In the genomic region with DNA sequence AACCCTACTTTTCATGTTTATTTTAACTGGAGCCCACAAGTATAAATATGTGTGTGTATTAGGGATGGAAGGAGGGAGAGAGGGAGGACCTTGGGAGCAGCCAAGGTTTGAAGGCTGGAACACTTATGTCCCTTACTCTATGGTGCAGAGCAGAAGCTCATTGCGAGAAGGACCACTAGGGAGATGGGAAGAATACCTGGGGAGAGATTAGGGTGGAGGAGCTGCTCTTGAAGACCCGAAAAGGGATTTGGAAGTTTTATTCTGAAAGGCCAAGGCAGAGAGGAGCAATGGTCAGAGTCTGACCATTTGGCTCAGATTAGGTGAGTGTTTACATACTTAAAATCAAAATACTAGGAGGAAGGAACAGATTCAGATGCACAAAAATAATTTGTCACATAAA, we compare ENCODE assay signal across 22 cellular contexts. TPM values are rescaled to one million over a fixed set of nuclear protein-coding genes. Genes with fewer than 3 reads are reported as not detected.
A peak's percentile ranks its signal among the peaks of the same experiment; 100 is the strongest.
DNase-seq lines count a peak whose midpoint lies in the region; ATAC-seq and TF ChIP-seq lines count a peak whose summit lies in the region.
"Had no signal": no experiment of that assay in that cellular context is flagged by ENCODE, and none has a peak within 500 bp of the region (broad histone marks: within the 10 kb centered on the region; RNA-seq: fewer than 3 reads in every experiment).

No MANE protein-coding gene starts in this region.

- no peak for ATAC-seq in natural killer cell treated with Interleukin-12 subunit alpha and Interleukin-12 subunit beta and Interleukin-15 and Interleukin-18, amount 100 ng/mL, for 72 hours
- no peak for ATAC-seq in GM21528 (IDR thresholded peaks at IDR 0.05; ENCODE audit: low FRiP score, unreplicated experiment)

- no peaks in the 10 kb centered on the region for H3K79me1 ChIP-seq in H9 (ENCODE audit: insufficient read depth, low read depth, low read length, poor library complexity, severe bottlenecking)

- H4K91ac ChIP-seq in H9 (ENCODE audit: insufficient read length, low read depth, low read length) = no peak overlapping the region

- H3K4ac ChIP-seq in H9 (ENCODE audit: low read depth, low read length) = no peak overlapping the region

- peak; percentile 4 for DNase-seq in T-helper 2 cell treated with Interferon-gamma antibody and Interleukin-4, amounts not matched to agents 5 μg/mL and 100 μg/mL, for 36 hours (ENCODE audit: low spot score)
- DNase-seq in T-helper 2 cell (no peak), H9 (no peak), osteoblast (ENCODE audit: insufficient read length, low spot score, missing footprints) (no peak)
- no peak for DNase-seq in activated naive CD8-positive, alpha-beta T cell treated with anti-CD3 and anti-CD28 coated beads for 36 hours
- no peak for DNase-seq in natural killer cell treated with Interleukin-12 subunit alpha and Interleukin-12 subunit beta and Interleukin-15 and Interleukin-18, amount 100 ng/mL, for 72 hours (ENCODE audit: low spot score)
- DNase-seq: 8988T, foreskin fibroblast, Kasumi-1, NCI-H1105 treated with DMSO at 0.1 percent for 48 hours, NCI-H524 treated with DMSO at 0.1 percent for 48 hours, sigmoid colon, SW 1271 had no signal

- no peak overlapping the region for H2BK20ac ChIP-seq in H9 (ENCODE audit: low read depth, low read length, poor library complexity, severe bottlenecking)

- H3K9ac ChIP-seq in H9 (ENCODE audit: extremely low read depth, insufficient read length, low read length) = no peak overlapping the region
- H3K9ac ChIP-seq: parathyroid adenoma had no signal

- no peak overlapping the region for H3K18ac ChIP-seq in H9 (ENCODE audit: insufficient read length, low read depth, low read length)

- H2BK15ac ChIP-seq in H9 (ENCODE audit: low read depth, low read length) = no peak overlapping the region

- H3K9me3 Mint-ChIP-seq in T-helper 2 cell treated with Interferon-gamma antibody and Interleukin-4, amounts not matched to agents 5 μg/mL and 100 μg/mL, for 36 hours = no peaks in the 10 kb centered on the region
- H3K9me3 Mint-ChIP-seq in activated naive CD8-positive, alpha-beta T cell treated with anti-CD3 and anti-CD28 coated beads for 36 hours = no peaks in the 10 kb centered on the region
- no peaks in the 10 kb centered on the region for H3K9me3 Mint-ChIP-seq in natural killer cell treated with Interleukin-12 subunit alpha and Interleukin-12 subunit beta and Interleukin-15 and Interleukin-18, amount 100 ng/mL, for 72 hours
- no peaks in the 10 kb centered on the region for H3K9me3 Mint-ChIP-seq in H9

- no peak overlapping the region for H2AK5ac ChIP-seq in H9 (ENCODE audit: insufficient read length, low read length)

- H3K23me2 ChIP-seq in H9 (ENCODE audit: insufficient read length, low read depth, low read length, poor library complexity, severe bottlenecking) = no peaks in the 10 kb centered on the region

- H3K27me3 ChIP-seq in H9 (ENCODE audit: insufficient read depth, low read length) (no peaks in the 10 kb centered on the region), osteoblast (ENCODE audit: insufficient read depth, low read length) (peaks cover 3% of the 10 kb centered on the region)
- H3K27me3 ChIP-seq: hepatocyte, sigmoid colon had no signal

- peak overlapping the region; percentile 89 for H3K4me3 Mint-ChIP-seq in T-helper 2 cell treated with Interferon-gamma antibody and Interleukin-4, amounts not matched to agents 5 μg/mL and 100 μg/mL, for 36 hours
- H3K4me3 Mint-ChIP-seq in activated naive CD8-positive, alpha-beta T cell treated with anti-CD3 and anti-CD28 coated beads for 36 hours = peak overlapping the region; percentile 78
- peak overlapping the region; percentile 92 for H3K4me3 Mint-ChIP-seq in natural killer cell treated with Interleukin-12 subunit alpha and Interleukin-12 subunit beta and Interleukin-15 and Interleukin-18, amount 100 ng/mL, for 72 hours
- H3K4me3 Mint-ChIP-seq in H9 = no peak overlapping the region
- H3K4me3 Mint-ChIP-seq: B cell had no signal

- TF ChIP-seq CTCF in H9 (conservative IDR thresholded peaks at IDR 0.05) (no peak), osteoblast (IDR thresholded peaks at IDR 0.05; ENCODE audit: extremely low read depth, low read depth, low read length) (no peak)

- no peaks in the 10 kb centered on the region for H3K27me3 Mint-ChIP-seq in T-helper 2 cell treated with Interferon-gamma antibody and Interleukin-4, amounts not matched to agents 5 μg/mL and 100 μg/mL, for 36 hours (ENCODE audit: low read depth)
- peaks cover 7% of the 10 kb centered on the region for H3K27me3 Mint-ChIP-seq in activated naive CD8-positive, alpha-beta T cell treated with anti-CD3 and anti-CD28 coated beads for 36 hours
- no peaks in the 10 kb centered on the region for H3K27me3 Mint-ChIP-seq in natural killer cell treated with Interleukin-12 subunit alpha and Interleukin-12 subunit beta and Interleukin-15 and Interleukin-18, amount 100 ng/mL, for 72 hours
- H3K27me3 Mint-ChIP-seq in H9 (ENCODE audit: low read depth) = no peaks in the 10 kb centered on the region
- H3K27me3 Mint-ChIP-seq: brain had no signal

- H3K36me3 Mint-ChIP-seq in T-helper 2 cell treated with Interferon-gamma antibody and Interleukin-4, amounts not matched to agents 5 μg/mL and 100 μg/mL, for 36 hours (ENCODE audit: low read depth) = peaks cover 96% of the 10 kb centered on the region
- peaks cover 96% of the 10 kb centered on the region for H3K36me3 Mint-ChIP-seq in activated naive CD8-positive, alpha-beta T cell treated with anti-CD3 and anti-CD28 coated beads for 36 hours
- H3K36me3 Mint-ChIP-seq in natural killer cell treated with Interleukin-12 subunit alpha and Interleukin-12 subunit beta and Interleukin-15 and Interleukin-18, amount 100 ng/mL, for 72 hours = peaks cover 61% of the 10 kb centered on the region
- no peaks in the 10 kb centered on the region; a peak in 1 of 7 replicates for H3K36me3 Mint-ChIP-seq in H9 (ENCODE audit: insufficient read depth in 1 of 3, low read depth in 3 of 3)
- H3K36me3 Mint-ChIP-seq: brain had no signal

- H2AFZ ChIP-seq in H9 (ENCODE audit: low read length) = no peak overlapping the region
- H2AFZ ChIP-seq in osteoblast (ENCODE audit: low read length) = no peak overlapping the region
- H2AFZ ChIP-seq: hepatocyte, parathyroid adenoma had no signal

- no peak overlapping the region for H3K56ac ChIP-seq in H9 (ENCODE audit: insufficient read length, low read depth, low read length)

- H4K20me1 ChIP-seq in H9 (ENCODE audit: control insufficient read depth, insufficient read depth, insufficient read length) (no peaks in the 10 kb centered on the region), osteoblast (ENCODE audit: insufficient read depth, low read length) (no peaks in the 10 kb centered on the region)

- H3T11ph ChIP-seq in H9 (ENCODE audit: low read length) = no peak overlapping the region

- H4K8ac ChIP-seq in H9 (replicated peaks; ENCODE audit: insufficient read length, low read depth, low read length) = no peak overlapping the region

- H3K36me3 ChIP-seq in KOPT-K1 (ENCODE audit: insufficient read depth, low read length) (peaks cover 68% of the 10 kb centered on the region), osteoblast (ENCODE audit: insufficient read depth, low read length) (no peaks in the 10 kb centered on the region)
- H3K36me3 ChIP-seq: sigmoid colon had no signal

- peaks cover 75% of the 10 kb centered on the region for H3K4me1 Mint-ChIP-seq in T-helper 2 cell treated with Interferon-gamma antibody and Interleukin-4, amounts not matched to agents 5 μg/mL and 100 μg/mL, for 36 hours (ENCODE audit: low read depth)
- H3K4me1 Mint-ChIP-seq in activated naive CD8-positive, alpha-beta T cell treated with anti-CD3 and anti-CD28 coated beads for 36 hours = peaks cover 70% of the 10 kb centered on the region
- H3K4me1 Mint-ChIP-seq in natural killer cell treated with Interleukin-12 subunit alpha and Interleukin-12 subunit beta and Interleukin-15 and Interleukin-18, amount 100 ng/mL, for 72 hours (ENCODE audit: low read depth in 2 of 2) = peaks cover 60 to 67% of the 10 kb centered on the region in 2 donors
- peaks cover 12% of the 10 kb centered on the region in 2 experiments; a peak in 3 of 4 replicates for H3K4me1 Mint-ChIP-seq in H9
- H3K4me1 Mint-ChIP-seq: B cell had no signal

- H3K14ac ChIP-seq in H9 (ENCODE audit: insufficient read depth, low read length) = no peak overlapping the region

- no peaks in the 10 kb centered on the region for H3K4me1 ChIP-seq in H9 (ENCODE audit: insufficient read depth, low read length)
- no peaks in the 10 kb centered on the region for H3K4me1 ChIP-seq in osteoblast (ENCODE audit: insufficient read depth, low read length)
- H3K4me1 ChIP-seq: parathyroid adenoma, sigmoid colon had no signal

- H3K79me2 ChIP-seq in H9 (ENCODE audit: insufficient read depth, low read length) = no peaks in the 10 kb centered on the region
- H3K79me2 ChIP-seq in osteoblast (ENCODE audit: insufficient read depth, low read length) = no peaks in the 10 kb centered on the region
- H3K79me2 ChIP-seq: hepatocyte, parathyroid adenoma had no signal

- H2BK12ac ChIP-seq in H9 (ENCODE audit: insufficient read length, low read depth, low read length) = no peak overlapping the region

- no CpG with 5 or more reads among the region's 2 CpGs for WGBS in H9 (ENCODE audit: extremely low coverage, insufficient read length, low lambda C conversion rate)

- peak overlapping the region; percentile 99 for H3K27ac Mint-ChIP-seq in T-helper 2 cell treated with Interferon-gamma antibody and Interleukin-4, amounts not matched to agents 5 μg/mL and 100 μg/mL, for 36 hours
- peak overlapping the region; percentile 99 for H3K27ac Mint-ChIP-seq in activated naive CD8-positive, alpha-beta T cell treated with anti-CD3 and anti-CD28 coated beads for 36 hours
- peak overlapping the region; percentile 98 to 99 for H3K27ac Mint-ChIP-seq in natural killer cell treated with Interleukin-12 subunit alpha and Interleukin-12 subunit beta and Interleukin-15 and Interleukin-18, amount 100 ng/mL, for 72 hours
- no peak overlapping the region for H3K27ac Mint-ChIP-seq in H9
- H3K27ac Mint-ChIP-seq: B cell had no signal

- no peaks in the 10 kb centered on the region for H3K9me3 ChIP-seq in KOPT-K1 (ENCODE audit: insufficient read depth, low read length, poor library complexity, severe bottlenecking)
- no peaks in the 10 kb centered on the region for H3K9me3 ChIP-seq in H9 (ENCODE audit: control insufficient read depth, low read depth, low read length)
- H3K9me3 ChIP-seq in osteoblast (ENCODE audit: low read depth, low read length) = no peaks in the 10 kb centered on the region
- H3K9me3 ChIP-seq: sigmoid colon had no signal

- H2BK120ac ChIP-seq in H9 (ENCODE audit: low read depth, low read length, poor library complexity, severe bottlenecking) = no peak overlapping the region

- H2BK5ac ChIP-seq in H9 (ENCODE audit: insufficient read length, low read length) = no peak overlapping the region

- peak overlapping the region; percentile 99 for H3K27ac ChIP-seq in KOPT-K1 (ENCODE audit: low read depth, low read length, poor library complexity, severe bottlenecking)
- no peak overlapping the region for H3K27ac ChIP-seq in H9 (ENCODE audit: insufficient read length, low read depth, low read length)
- no peak overlapping the region for H3K27ac ChIP-seq in osteoblast (ENCODE audit: low read depth, low read length)
- H3K27ac ChIP-seq: parathyroid adenoma, sigmoid colon had no signal

- H3K4me2 ChIP-seq in H9 (ENCODE audit: insufficient read depth, insufficient read length, low read length) = no peak overlapping the region
- H3K4me2 ChIP-seq in osteoblast (ENCODE audit: insufficient read depth, low read length) = no peak overlapping the region
- H3K4me2 ChIP-seq: hepatocyte had no signal

- H4K5ac ChIP-seq in H9 (ENCODE audit: insufficient read length, low read depth, low read length) = no peak overlapping the region

- H3K4me3 ChIP-seq in osteoblast (ENCODE audit: insufficient read depth, low read length) = no peak overlapping the region
- H3K4me3 ChIP-seq: hepatocyte, lung, sigmoid colon had no signal

- H3K23ac ChIP-seq in H9 (ENCODE audit: insufficient read length, low read depth, low read length) = no peak overlapping the region

RNA-seq across cellular contexts. Expression of a gene that starts 8.1 kb away (rescaled TPM):
- 100 to 1,000 TPM; 291 TPM for total RNA-seq in activated naive CD8-positive, alpha-beta T cell treated with anti-CD3 and anti-CD28 coated beads for 36 hours
- total RNA-seq in natural killer cell treated with Interleukin-12 subunit alpha and Interleukin-12 subunit beta and Interleukin-15 and Interleukin-18, amount 100 ng/mL, for 72 hours = 100 to 1,000 TPM in 1 of 2 donors, 10 to 100 TPM in 1; 71.4 to 140 TPM
- total RNA-seq in H9 (2021) (not detected in 2 replicates), osteoblast (not detected in 2 replicates)
- total RNA-seq: H4, HT-29 had no signal

Comparison
In these comparisons a context has a peak if more than half of its experiments do, and no peak if none do; other contexts are left out.
1. H3K27ac Mint-ChIP-seq: peak in T-helper 2 cell treated with Interferon-gamma antibody and Interleukin-4, amounts not matched to agents 5 μg/mL and 100 μg/mL, for 36 hours (single experiment), activated naive CD8-positive, alpha-beta T cell treated with anti-CD3 and anti-CD28 coated beads for 36 hours (single experiment) and natural killer cell treated with Interleukin-12 subunit alpha and Interleukin-12 subunit beta and Interleukin-15 and Interleukin-18, amount 100 ng/mL, for 72 hours (2 of 2); none in H9 (0 of 3).
2. H3K4me3 Mint-ChIP-seq: peak in T-helper 2 cell treated with Interferon-gamma antibody and Interleukin-4, amounts not matched to agents 5 μg/mL and 100 μg/mL, for 36 hours (single experiment), activated naive CD8-positive, alpha-beta T cell treated with anti-CD3 and anti-CD28 coated beads for 36 hours (single experiment) and natural killer cell treated with Interleukin-12 subunit alpha and Interleukin-12 subunit beta and Interleukin-15 and Interleukin-18, amount 100 ng/mL, for 72 hours (single experiment); none in H9 (0 of 2).
3. RNA of a gene that starts 8.1 kb away (total RNA-seq): 291 TPM in activated naive CD8-positive, alpha-beta T cell treated with anti-CD3 and anti-CD28 coated beads for 36 hours and 71.4 to 140 TPM in natural killer cell treated with Interleukin-12 subunit alpha and Interleukin-12 subunit beta and Interleukin-15 and Interleukin-18, amount 100 ng/mL, for 72 hours; not detected in H9 and not detected in osteoblast; every median in the first group is over 10 times any median in the second.